In the genomic region with DNA sequence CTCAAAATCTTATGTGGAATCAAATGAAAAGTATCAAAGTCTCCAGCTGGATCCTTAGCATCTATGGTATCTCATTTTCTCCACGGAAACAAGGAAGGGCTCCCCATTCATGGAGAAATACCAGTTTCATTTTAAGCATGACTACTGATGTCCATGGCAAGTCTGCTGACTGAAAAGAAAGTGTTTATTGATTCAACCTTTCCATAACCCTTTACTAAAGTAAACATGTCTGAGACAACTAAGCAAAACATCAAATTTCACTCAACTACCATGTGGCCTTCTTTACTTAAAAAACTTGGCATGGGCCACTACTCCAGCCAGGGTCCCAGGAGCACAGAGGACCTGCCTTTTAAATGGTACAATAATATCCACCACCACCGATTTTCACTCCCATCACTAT, we compare ENCODE assay signal across 15 cellular contexts.
DNase-seq lines count a peak whose midpoint lies in the region; ATAC-seq, FAIRE-seq and TF ChIP-seq lines count a peak whose summit lies in the region.
"Had no signal": no experiment of that assay in that cellular context is flagged by ENCODE, and none has a peak within 500 bp of the region (broad histone marks: within the 10 kb centered on the region; RNA-seq: fewer than 3 reads in every experiment).

No MANE protein-coding gene starts in this region.

- H3K9me3 ChIP-seq in mammary epithelial cell (replicated peaks; ENCODE audit: insufficient read depth, low read length) = no peaks in the 10 kb centered on the region
- no peaks in the 10 kb centered on the region for H3K9me3 ChIP-seq in gastroesophageal sphincter

- H3K4me2 ChIP-seq in mammary epithelial cell (ENCODE audit: insufficient read depth, low read depth, low read length) = no peak overlapping the region
- H3K4me2 ChIP-seq: BLaER1 treated with 17β-estradiol and CSF1 and Interleukin-3, amounts not matched to agents 10 nM and 100 nM had no signal

- H3K27me3 ChIP-seq in mammary epithelial cell (ENCODE audit: insufficient read depth, low read length) = no peaks in the 10 kb centered on the region
- H3K27me3 ChIP-seq in gastroesophageal sphincter = no peaks in the 10 kb centered on the region
- H3K27me3 ChIP-seq: BLaER1 treated with 17β-estradiol and CSF1 and Interleukin-3, amounts not matched to agents 10 nM and 100 nM had no signal

- POLR2A ChIA-PET in MCF 10A (lab: Yijun Ruan, JAX) = no interaction called here

- peak overlapping the region; percentile 27 for H3K27ac Mint-ChIP-seq in MCF 10A (ENCODE audit: low read depth, unreplicated experiment)
- H3K27ac Mint-ChIP-seq in activated naive CD4-positive, alpha-beta T cell treated with anti-CD3 and anti-CD28 coated beads, Interleukin-2, amount 50 U/mL, for 72 hours = no peak overlapping the region
- H3K27ac Mint-ChIP-seq: CD4-positive, CD25-positive, alpha-beta regulatory T cell had no signal

- H3K36me3 ChIP-seq in mammary epithelial cell (ENCODE audit: insufficient read depth, low read length) (no peaks in the 10 kb centered on the region), gastroesophageal sphincter (no peaks in the 10 kb centered on the region)
- H3K36me3 ChIP-seq: BLaER1 treated with 17β-estradiol and CSF1 and Interleukin-3, amounts not matched to agents 10 nM and 100 nM had no signal

- DNase-seq in MCF 10A (ENCODE audit: unreplicated experiment) (no peak), mammary epithelial cell (no peak), NCI-H69 (lab: John Stamatoyannopoulos, UW) (peak; percentile 47), foreskin melanocyte (peak; percentile 0), urothelium cell line (ENCODE audit: low spot score) (no peak)
- no peak for DNase-seq in activated naive CD4-positive, alpha-beta T cell treated with anti-CD3 and anti-CD28 coated beads, Interleukin-2, amount 50 U/mL, for 72 hours (ENCODE audit: low spot score in 2 of 2)
- DNase-seq: 8988T; Calu3; CD4-positive, CD25-positive, alpha-beta regulatory T cell; DMS 273 treated with DMSO at 0.1 percent for 48 hours had no signal

- CTCF ChIA-PET in MCF 10A (lab: Yijun Ruan, JAX) = no interaction called here
- CTCF ChIA-PET in mammary epithelial cell (lab: Charles Lee; ENCODE audit: low non-redundant PET) = no interaction called here

- dilution Hi-C loops in mammary epithelial cell (cut with HindIII; ENCODE audit: low sequenced_read_pairs) = no loop called here

- H3K27ac ChIP-seq in mammary epithelial cell (ENCODE audit: insufficient read depth, low read depth, low read length) (no peak overlapping the region), gastroesophageal sphincter (no peak overlapping the region)
- H3K27ac ChIP-seq: BLaER1 treated with 17β-estradiol and CSF1 and Interleukin-3, amounts not matched to agents 10 nM and 100 nM had no signal

- TF ChIP-seq CTCF in MCF 10A (IDR thresholded peaks at IDR 0.05; ENCODE audit: unreplicated experiment) = no peak
- TF ChIP-seq CTCF in mammary epithelial cell (conservative IDR thresholded peaks at IDR 0.05 in 1 of 2, IDR thresholded peaks at IDR 0.05 in 1 of 2; ENCODE audit: extremely low read depth in 1 of 2, insufficient read depth in 1 of 2, low read depth in 1 of 2, low read length in 2 of 2) = no peak
- TF ChIP-seq CTCF in gastroesophageal sphincter (IDR thresholded peaks at IDR 0.05) = no peak

- H3K79me2 ChIP-seq in mammary epithelial cell (ENCODE audit: insufficient read depth, low read length) = no peaks in the 10 kb centered on the region

- no peak for ATAC-seq in HG02623 (IDR thresholded peaks at IDR 0.05; ENCODE audit: unreplicated experiment)
- ATAC-seq in activated naive CD4-positive, alpha-beta T cell treated with anti-CD3 and anti-CD28 coated beads, Interleukin-2, amount 50 U/mL, for 72 hours = no peak
- ATAC-seq in gastroesophageal sphincter = no peak
- ATAC-seq: HCT116 had no signal

- no peak for TF ChIP-seq EP300 in gastroesophageal sphincter (IDR thresholded peaks at IDR 0.05)

- in situ Hi-C loops in mammary epithelial cell (cut with MboI; ENCODE audit: low sequenced_read_pairs in 2 of 2) = no loop called here

- H3K4me1 ChIP-seq in mammary epithelial cell (ENCODE audit: insufficient read depth, low read length) = peaks cover 19% of the 10 kb centered on the region
- no peaks in the 10 kb centered on the region for H3K4me1 ChIP-seq in gastroesophageal sphincter
- H3K4me1 ChIP-seq: BLaER1 treated with 17β-estradiol and CSF1 and Interleukin-3, amounts not matched to agents 10 nM and 100 nM had no signal

- no peak overlapping the region for H3K4me3 Mint-ChIP-seq in MCF 10A (ENCODE audit: unreplicated experiment)
- H3K4me3 Mint-ChIP-seq: CD4-positive, CD25-positive, alpha-beta regulatory T cell had no signal

- H2AFZ ChIP-seq in mammary epithelial cell (ENCODE audit: low read depth, low read length) = no peak overlapping the region

- no TSS peak for BruUV-seq in MCF 10A (replicated peaks; lab: Mats Ljungman, UMichigan)
- BruUV-seq in mammary epithelial cell (replicated peaks; lab: Mats Ljungman, UMichigan) = no TSS peak

- TF ChIP-seq POLR2A in gastroesophageal sphincter (IDR thresholded peaks at IDR 0.05) = no peak

- H3K4me1 Mint-ChIP-seq in MCF 10A (ENCODE audit: insufficient read depth, unreplicated experiment) = peaks cover 20% of the 10 kb centered on the region
- H3K4me1 Mint-ChIP-seq: CD4-positive, CD25-positive, alpha-beta regulatory T cell had no signal

- H3K36me3 Mint-ChIP-seq in MCF 10A (ENCODE audit: insufficient read depth, unreplicated experiment) = peaks cover 7% of the 10 kb centered on the region
- H3K36me3 Mint-ChIP-seq in activated naive CD4-positive, alpha-beta T cell treated with anti-CD3 and anti-CD28 coated beads, Interleukin-2, amount 50 U/mL, for 72 hours = peaks cover 0 to 10% of the 10 kb centered on the region in 2 donors
- H3K36me3 Mint-ChIP-seq: CD4-positive, CD25-positive, alpha-beta regulatory T cell had no signal

- 88% methylated on average over 2 of the region's 2 CpGs for WGBS in mammary epithelial cell (ENCODE audit: low coverage, missing lambda C conversion rate)
- 14 to 39% methylated on average over 2 of the region's 2 CpGs for WGBS in gastroesophageal sphincter (ENCODE audit: low coverage in 1 of 2), 2 donors

- H4K20me1 ChIP-seq in mammary epithelial cell (ENCODE audit: insufficient read depth, low read length) = no peaks in the 10 kb centered on the region
- H4K20me1 ChIP-seq: BLaER1 treated with 17β-estradiol and CSF1 and Interleukin-3, amounts not matched to agents 10 nM and 100 nM had no signal

- FAIRE-seq in urothelium cell line (lab: Jason Lieb, UNC) = peak; percentile 55
- FAIRE-seq: H1 had no signal

- H3K27me3 Mint-ChIP-seq in MCF 10A (ENCODE audit: insufficient read depth, unreplicated experiment) = no peaks in the 10 kb centered on the region
- H3K27me3 Mint-ChIP-seq: CD4-positive, CD25-positive, alpha-beta regulatory T cell had no signal

- intact Hi-C loops in MCF 10A (cut with micrococcal nuclease) = no loop called here
- intact Hi-C loops in mammary epithelial cell (cut with micrococcal nuclease) = no loop called here

- no peak overlapping the region for H3K4me3 ChIP-seq in mammary epithelial cell (replicated peaks in 1 of 3; ENCODE audit: insufficient read depth in 1 of 3, low read depth in 2 of 3, low read length in 3 of 3)
- H3K4me3 ChIP-seq in gastroesophageal sphincter = no peak overlapping the region
- H3K4me3 ChIP-seq: BLaER1 treated with 17β-estradiol and CSF1 and Interleukin-3, amounts not matched to agents 10 nM and 100 nM had no signal

- H3K9ac ChIP-seq in mammary epithelial cell (ENCODE audit: insufficient read depth, low read length) = no peak overlapping the region
- H3K9ac ChIP-seq: BLaER1 treated with 17β-estradiol and CSF1 and Interleukin-3, amounts not matched to agents 10 nM and 100 nM had no signal

- peaks cover 6% of the 10 kb centered on the region for H3K9me3 Mint-ChIP-seq in MCF 10A (ENCODE audit: unreplicated experiment)
- peaks cover 17 to 29% of the 10 kb centered on the region in 2 donors for H3K9me3 Mint-ChIP-seq in activated naive CD4-positive, alpha-beta T cell treated with anti-CD3 and anti-CD28 coated beads, Interleukin-2, amount 50 U/mL, for 72 hours

Comparison
In these comparisons a context has a peak if more than half of its experiments do, and no peak if none do; other contexts are left out.
1. DNase-seq: peak in NCI-H69 (single experiment) and foreskin melanocyte (single experiment); none in MCF 10A (single experiment), mammary epithelial cell (single experiment), urothelium cell line (single experiment) and activated naive CD4-positive, alpha-beta T cell treated with anti-CD3 and anti-CD28 coated beads, Interleukin-2, amount 50 U/mL, for 72 hours (0 of 2).